ENCODE assay signal across 9 cellular contexts in genomic region chrX:151722241-151722846, GRCh38. TPM values are rescaled to one million over a fixed set of nuclear protein-coding genes. Genes with fewer than 3 reads are reported as not detected.
DNase-seq lines count a peak whose midpoint lies in the region; ATAC-seq and TF ChIP-seq lines count a peak whose summit lies in the region.
"Had no signal": no experiment of that assay in that cellular context is flagged by ENCODE, and none has a peak within 500 bp of the region (broad histone marks: within the 10 kb centered on the region; RNA-seq: fewer than 3 reads in every experiment).

No MANE protein-coding gene starts in this region.

- peak; percentile 46 for DNase-seq in NCI-H774 (lab: John Stamatoyannopoulos, UW)
- peak; percentile 53 for DNase-seq in cardiac septum (ENCODE audit: low spot score)
- DNase-seq in sigmoid colon: peak; percentile 58
- DNase-seq in H4 (ENCODE audit: low spot score): no peak
- DNase-seq in T1000 (lab: John Stamatoyannopoulos, UW): no peak
- DNase-seq: activated naive CD4-positive, alpha-beta T cell treated with anti-CD3 and anti-CD28 coated beads, Interleukin-2, amount 10 ng/mL, durations not matched to agents 7 days and 5 days had no signal

- no peaks in the 10 kb centered on the region for H3K4me1 ChIP-seq in sigmoid colon

- ATAC-seq in GM18505 (IDR thresholded peaks at IDR 0.05; ENCODE audit: unreplicated experiment): peak; percentile 62
- ATAC-seq in HG03135 (IDR thresholded peaks at IDR 0.05; ENCODE audit: unreplicated experiment): no peak
- ATAC-seq in GM19324 (IDR thresholded peaks at IDR 0.05; ENCODE audit: low FRiP score, unreplicated experiment): no peak

- TF ChIP-seq EP300 in sigmoid colon (IDR thresholded peaks at IDR 0.05): no peak

- H3K9me3 ChIP-seq in sigmoid colon: no peaks in the 10 kb centered on the region

- no peak overlapping the region for H3K4me3 ChIP-seq in sigmoid colon

- no peak for TF ChIP-seq CTCF in sigmoid colon (IDR thresholded peaks at IDR 0.05)

- H3K27me3 ChIP-seq in sigmoid colon: no peaks in the 10 kb centered on the region

- H3K36me3 ChIP-seq in sigmoid colon: no peaks in the 10 kb centered on the region

- 48 to 61% methylated on average over 24 of the region's 24 CpGs for WGBS in sigmoid colon, 2 donors

- H3K27ac ChIP-seq in sigmoid colon: no peak overlapping the region

- intact Hi-C loops in cardiac septum (cut with DNase I) (no loop called here), sigmoid colon (cut with DNase I) (no loop called here)

- no peak for TF ChIP-seq POLR2A in GM18505 (IDR thresholded peaks at IDR 0.05; ENCODE audit: borderline replicate concordance, extremely low read depth, insufficient read depth, insufficient read length)
- TF ChIP-seq POLR2A in sigmoid colon (IDR thresholded peaks at IDR 0.05): no peak

RNA-seq across cellular contexts. Expression of gene FATE1, which starts 6.5 kb away (rescaled TPM):
- total RNA-seq in cardiac septum: 0.67 TPM
- total RNA-seq in sigmoid colon: not detected
- under 1 TPM in 1 of 3 donors, not detected in 2; 0.06 TPM for polyA plus RNA-seq in sigmoid colon
- not detected in 2 replicates for total RNA-seq in H4 (2014; rRNA removed; shearing (Covaris generic))

RNA-seq across cellular contexts. Expression of gene CNGA2, which starts 12.2 kb away (rescaled TPM):
- total RNA-seq in cardiac septum (not detected), sigmoid colon (not detected)
- polyA plus RNA-seq in sigmoid colon: under 1 TPM in 1 of 3 donors, not detected in 2; under 0.01 TPM
- not detected in 2 replicates for total RNA-seq in H4 (2014; rRNA removed; shearing (Covaris generic))

RNA-seq across cellular contexts. Expression of gene PRRG3, which starts 27.1 kb away (rescaled TPM):
- 1.1 TPM for total RNA-seq in cardiac septum
- 1 to 10 TPM in 3 of 4 donors, under 1 TPM in 1; 0.71 to 5.8 (median 2.2) TPM for total RNA-seq in sigmoid colon
- polyA plus RNA-seq in sigmoid colon: 1 to 10 TPM in 1 of 3 donors, under 1 TPM in 1, not detected in 1; 0.34 to 1.8 TPM
- total RNA-seq in H4 (2014; rRNA removed; shearing (Covaris generic)): not detected in 2 replicates

Comparison
In these comparisons a context has a peak if more than half of its experiments do, and no peak if none do; other contexts are left out.
1. DNase-seq: peak in NCI-H774 (single experiment), cardiac septum (single experiment) and sigmoid colon (single experiment); none in H4 (single experiment) and T1000 (single experiment).